ENCODE assay signal across 8 cellular contexts in genomic region chr7:43454936-43455518, GRCh38.
A peak's percentile ranks its signal among the peaks of the same experiment; 100 is the strongest.
DNase-seq lines count a peak whose midpoint lies in the region; ATAC-seq, FAIRE-seq and TF ChIP-seq lines count a peak whose summit lies in the region.

No MANE protein-coding gene starts in this region.

- DNase-seq in AG08396 (ENCODE audit: low spot score) (peak; percentile 60), GM13977 (ENCODE audit: low spot score) (peak; percentile 65), RCC 7860 (ENCODE audit: low spot score) (peak; percentile 50), esophagus muscularis mucosa (ENCODE audit: extremely low spot score) (no peak), psoas muscle (no peak), NK-92 (lab: John Stamatoyannopoulos, UW; ENCODE audit: unreplicated experiment) (no peak), NCI-H1436 (lab: John Stamatoyannopoulos, UW) (no peak)

- H3K36me3 ChIP-seq in esophagus muscularis mucosa (no peaks in the 10 kb centered on the region), psoas muscle (ENCODE audit: insufficient read depth in 1 of 2, low read depth in 1 of 2) (no peaks in the 10 kb centered on the region)

- WGBS in esophagus muscularis mucosa = 35% methylated on average over 8 of the region's 8 CpGs
- 28 to 29% (median 28%) methylated on average over 8 of the region's 8 CpGs for WGBS in psoas muscle, 3 donors

- H3K27ac ChIP-seq in esophagus muscularis mucosa (replicated peaks in 1 of 4) (no peak overlapping the region), psoas muscle (no peak overlapping the region)

- in situ Hi-C loops in GM13977 (cut with MboI; ENCODE audit: low pct_unique_long_range_greater_than_20kb, low sequenced_read_pairs, unreplicated experiment) = loop anchor here (25.0 kb wide), 1 partner anchor 382 kb away; no protein-coding TSS in a partner anchor

- FAIRE-seq in RCC 7860 (lab: Jason Lieb, UNC) = peak; percentile 83

- TF ChIP-seq EP300 in esophagus muscularis mucosa (IDR thresholded peaks at IDR 0.05) = no peak

- H3K4me3 ChIP-seq in esophagus muscularis mucosa (no peak overlapping the region), psoas muscle (no peak overlapping the region)

- TF ChIP-seq CTCF in GM13977 (IDR thresholded peaks at IDR 0.05; ENCODE audit: extremely low read depth, insufficient read depth, missing control alignments) (peak; percentile 52), esophagus muscularis mucosa (IDR thresholded peaks at IDR 0.05) (peak; percentile 13 to 47 (median 21)), psoas muscle (IDR thresholded peaks at IDR 0.05) (peak; percentile 27)

- intact Hi-C loops in esophagus muscularis mucosa (cut with DNase I) (no loop called here), psoas muscle (cut with DNase I) (loop anchor here in 1 of 2 donors (10.0 kb wide), 1 partner anchor 510 kb away; no protein-coding TSS in a partner anchor)

- TF ChIP-seq POLR2A in esophagus muscularis mucosa (IDR thresholded peaks at IDR 0.05; ENCODE audit: low read depth) = no peak

- H3K9me3 ChIP-seq in esophagus muscularis mucosa (no peaks in the 10 kb centered on the region), psoas muscle (no peaks in the 10 kb centered on the region)

- H3K4me1 ChIP-seq in esophagus muscularis mucosa (no peaks in the 10 kb centered on the region), psoas muscle (no peaks in the 10 kb centered on the region)

- ATAC-seq in HG03139 (IDR thresholded peaks at IDR 0.05; ENCODE audit: unreplicated experiment) = peak; percentile 78
- no peak for ATAC-seq in psoas muscle

- H3K27me3 ChIP-seq in esophagus muscularis mucosa (no peaks in the 10 kb centered on the region), psoas muscle (ENCODE audit: insufficient read depth in 3 of 3, low read length in 2 of 3) (no peaks in the 10 kb centered on the region)

Comparison
In these comparisons a context has a peak if more than half of its experiments do, and no peak if none do; other contexts are left out.
1. DNase-seq: peak in AG08396 (single experiment), GM13977 (single experiment) and RCC 7860 (single experiment); none in esophagus muscularis mucosa (single experiment), psoas muscle (0 of 2), NK-92 (single experiment) and NCI-H1436 (single experiment).
2. Peak in every context shown above with its lines, with median percentiles within 50 percentile points of each other: CTCF ChIP-seq.